Comparison of ENCODE assay signal across 1 cellular context in the genomic region with DNA sequence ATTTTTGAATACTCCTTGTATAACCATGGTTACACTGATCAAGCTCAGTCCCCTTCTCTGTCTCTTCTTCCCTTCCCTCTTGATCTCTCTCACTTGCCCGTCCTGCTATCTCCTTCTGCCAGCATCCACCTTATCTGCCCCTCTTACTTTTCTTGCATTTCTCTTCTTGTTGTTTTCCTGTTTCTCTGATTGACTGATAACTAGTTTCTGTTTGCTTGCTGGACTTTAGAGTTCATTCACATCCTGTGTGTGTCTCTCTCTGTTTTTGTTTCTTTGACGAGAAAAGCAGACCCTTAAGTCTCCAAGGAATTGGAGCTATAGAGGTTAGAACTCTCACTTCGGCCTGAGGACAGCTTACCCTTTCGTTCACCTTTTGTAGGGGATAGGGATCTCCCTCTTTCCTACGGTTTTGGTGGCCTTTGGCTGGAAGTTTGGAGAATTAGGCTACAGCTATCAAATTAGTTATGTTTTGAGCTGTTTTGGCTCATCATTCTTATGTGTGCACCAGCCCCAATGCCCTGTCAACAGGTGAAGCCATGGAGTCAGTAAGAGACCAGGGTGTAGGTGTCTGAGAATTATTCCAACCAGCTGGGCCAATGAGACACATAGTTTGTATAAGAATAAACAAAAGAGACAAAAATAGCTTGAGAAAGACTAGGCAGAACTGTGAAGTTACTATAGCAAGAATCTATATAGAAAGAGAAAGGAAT.
TF ChIP-seq lines count a peak whose summit lies in the region.

No MANE protein-coding gene starts in this region.

TF ChIP-seq in GM12878, 131 proteins besides CTCF, POLR2A, EP300 and RAD21 (continued from another document and continues in another):
- TF ChIP-seq ZBTB40 (IDR thresholded peaks at IDR 0.05; ENCODE audit: borderline replicate concordance) (no peak), NBN (IDR thresholded peaks at IDR 0.05) (0 out of 2 replicates have a peak, but pooled peaks have one; percentile 41), CHD2 (IDR thresholded peaks at IDR 0.05; ENCODE audit: borderline replicate concordance, low read depth, low read length) (no peak), BCL3 (IDR thresholded peaks at IDR 0.05; ENCODE audit: borderline replicate concordance, insufficient read depth, low read depth, low read length, poor library complexity, severe bottlenecking) (no peak), EED (IDR thresholded peaks at IDR 0.05; ENCODE audit: low read depth) (peak; percentile 83), MTA3 (IDR thresholded peaks at IDR 0.05; ENCODE audit: borderline replicate concordance, low read length) (peak; percentile 77; the same call in 1 of the 2 replicates), STAT1 (conservative IDR thresholded peaks at IDR 0.05) (no peak), SREBF1 (IDR thresholded peaks at IDR 0.05; ENCODE audit: low read length) (no peak), MLLT1 (IDR thresholded peaks at IDR 0.05) (no peak), KLF5 (IDR thresholded peaks at IDR 0.05; ENCODE audit: partially characterized antibody) (no peak), RELB (IDR thresholded peaks at IDR 0.05; ENCODE audit: low read depth) (0 out of 2 replicates have a peak, but pooled peaks have one; percentile 15), CEBPB (IDR thresholded peaks at IDR 0.05; ENCODE audit: borderline replicate concordance in 1 of 2, low read depth in 2 of 2, low read length in 2 of 2) (no peak), RFX5 (IDR thresholded peaks at IDR 0.05; ENCODE audit: low read depth, low read length) (no peak), NFXL1 (IDR thresholded peaks at IDR 0.05; ENCODE audit: borderline replicate concordance) (no peak), LARP7 (IDR thresholded peaks at IDR 0.05) (no peak), EGR1 (IDR thresholded peaks at IDR 0.05; ENCODE audit: borderline replicate concordance in 1 of 2, low read depth in 2 of 2, low read length in 2 of 2) (no peak), ZNF207 (IDR thresholded peaks at IDR 0.05; ENCODE audit: borderline replicate concordance) (no peak), SKIL (IDR thresholded peaks at IDR 0.05; ENCODE audit: low read depth, poor library complexity, severe bottlenecking) (peak; percentile 21), BCL11A (IDR thresholded peaks at IDR 0.05; ENCODE audit: low read depth, low read length) (no peak), NR2C1 (IDR thresholded peaks at IDR 0.05) (no peak), PKNOX1 (IDR thresholded peaks at IDR 0.05) (peak; percentile 71), PAX5 (IDR thresholded peaks at IDR 0.05; ENCODE audit: borderline replicate concordance, low read depth, low read length) (no peak), MYC (IDR thresholded peaks at IDR 0.05; ENCODE audit: insufficient read depth, insufficient read length, insufficient replicate concordance, low read length, severe bottlenecking) (no peak), ZBED1 (IDR thresholded peaks at IDR 0.05; ENCODE audit: borderline replicate concordance) (no peak), SMARCA5 (IDR thresholded peaks at IDR 0.05) (no peak), FOXM1 (IDR thresholded peaks at IDR 0.05; ENCODE audit: low read depth, low read length) (peak; percentile 47; the same call in 1 of the 2 replicates), PML (IDR thresholded peaks at IDR 0.05; ENCODE audit: low read length) (no peak), RAD51 (IDR thresholded peaks at IDR 0.05) (no peak), POLR2AphosphoS2 (IDR thresholded peaks at IDR 0.05; ENCODE audit: low read depth, low read length) (no peak), NR2F1 (conservative IDR thresholded peaks at IDR 0.05) (no peak)
- TF ChIP-seq, protein P1, sequence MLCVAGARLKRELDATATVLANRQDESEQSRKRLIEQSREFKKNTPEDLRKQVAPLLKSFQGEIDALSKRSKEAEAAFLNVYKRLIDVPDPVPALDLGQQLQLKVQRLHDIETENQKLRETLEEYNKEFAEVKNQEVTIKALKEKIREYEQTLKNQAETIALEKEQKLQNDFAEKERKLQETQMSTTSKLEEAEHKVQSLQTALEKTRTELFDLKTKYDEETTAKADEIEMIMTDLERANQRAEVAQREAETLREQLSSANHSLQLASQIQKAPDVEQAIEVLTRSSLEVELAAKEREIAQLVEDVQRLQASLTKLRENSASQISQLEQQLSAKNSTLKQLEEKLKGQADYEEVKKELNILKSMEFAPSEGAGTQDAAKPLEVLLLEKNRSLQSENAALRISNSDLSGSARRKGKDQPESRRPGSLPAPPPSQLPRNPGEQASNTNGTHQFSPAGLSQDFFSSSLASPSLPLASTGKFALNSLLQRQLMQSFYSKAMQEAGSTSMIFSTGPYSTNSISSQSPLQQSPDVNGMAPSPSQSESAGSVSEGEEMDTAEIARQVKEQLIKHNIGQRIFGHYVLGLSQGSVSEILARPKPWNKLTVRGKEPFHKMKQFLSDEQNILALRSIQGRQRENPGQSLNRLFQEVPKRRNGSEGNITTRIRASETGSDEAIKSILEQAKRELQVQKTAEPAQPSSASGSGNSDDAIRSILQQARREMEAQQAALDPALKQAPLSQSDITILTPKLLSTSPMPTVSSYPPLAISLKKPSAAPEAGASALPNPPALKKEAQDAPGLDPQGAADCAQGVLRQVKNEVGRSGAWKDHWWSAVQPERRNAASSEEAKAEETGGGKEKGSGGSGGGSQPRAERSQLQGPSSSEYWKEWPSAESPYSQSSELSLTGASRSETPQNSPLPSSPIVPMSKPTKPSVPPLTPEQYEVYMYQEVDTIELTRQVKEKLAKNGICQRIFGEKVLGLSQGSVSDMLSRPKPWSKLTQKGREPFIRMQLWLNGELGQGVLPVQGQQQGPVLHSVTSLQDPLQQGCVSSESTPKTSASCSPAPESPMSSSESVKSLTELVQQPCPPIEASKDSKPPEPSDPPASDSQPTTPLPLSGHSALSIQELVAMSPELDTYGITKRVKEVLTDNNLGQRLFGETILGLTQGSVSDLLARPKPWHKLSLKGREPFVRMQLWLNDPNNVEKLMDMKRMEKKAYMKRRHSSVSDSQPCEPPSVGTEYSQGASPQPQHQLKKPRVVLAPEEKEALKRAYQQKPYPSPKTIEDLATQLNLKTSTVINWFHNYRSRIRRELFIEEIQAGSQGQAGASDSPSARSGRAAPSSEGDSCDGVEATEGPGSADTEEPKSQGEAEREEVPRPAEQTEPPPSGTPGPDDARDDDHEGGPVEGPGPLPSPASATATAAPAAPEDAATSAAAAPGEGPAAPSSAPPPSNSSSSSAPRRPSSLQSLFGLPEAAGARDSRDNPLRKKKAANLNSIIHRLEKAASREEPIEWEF (IDR thresholded peaks at IDR 0.05; ENCODE audit: insufficient replicate concordance, low read depth, low read length), result no peak
- TF ChIP-seq, protein P2, sequence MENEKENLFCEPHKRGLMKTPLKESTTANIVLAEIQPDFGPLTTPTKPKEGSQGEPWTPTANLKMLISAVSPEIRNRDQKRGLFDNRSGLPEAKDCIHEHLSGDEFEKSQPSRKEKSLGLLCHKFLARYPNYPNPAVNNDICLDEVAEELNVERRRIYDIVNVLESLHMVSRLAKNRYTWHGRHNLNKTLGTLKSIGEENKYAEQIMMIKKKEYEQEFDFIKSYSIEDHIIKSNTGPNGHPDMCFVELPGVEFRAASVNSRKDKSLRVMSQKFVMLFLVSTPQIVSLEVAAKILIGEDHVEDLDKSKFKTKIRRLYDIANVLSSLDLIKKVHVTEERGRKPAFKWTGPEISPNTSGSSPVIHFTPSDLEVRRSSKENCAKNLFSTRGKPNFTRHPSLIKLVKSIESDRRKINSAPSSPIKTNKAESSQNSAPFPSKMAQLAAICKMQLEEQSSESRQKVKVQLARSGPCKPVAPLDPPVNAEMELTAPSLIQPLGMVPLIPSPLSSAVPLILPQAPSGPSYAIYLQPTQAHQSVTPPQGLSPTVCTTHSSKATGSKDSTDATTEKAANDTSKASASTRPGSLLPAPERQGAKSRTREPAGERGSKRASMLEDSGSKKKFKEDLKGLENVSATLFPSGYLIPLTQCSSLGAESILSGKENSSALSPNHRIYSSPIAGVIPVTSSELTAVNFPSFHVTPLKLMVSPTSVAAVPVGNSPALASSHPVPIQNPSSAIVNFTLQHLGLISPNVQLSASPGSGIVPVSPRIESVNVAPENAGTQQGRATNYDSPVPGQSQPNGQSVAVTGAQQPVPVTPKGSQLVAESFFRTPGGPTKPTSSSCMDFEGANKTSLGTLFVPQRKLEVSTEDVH (IDR thresholded peaks at IDR 0.05; ENCODE audit: low read depth, partially characterized antibody), result no peak
